In the genomic region with DNA sequence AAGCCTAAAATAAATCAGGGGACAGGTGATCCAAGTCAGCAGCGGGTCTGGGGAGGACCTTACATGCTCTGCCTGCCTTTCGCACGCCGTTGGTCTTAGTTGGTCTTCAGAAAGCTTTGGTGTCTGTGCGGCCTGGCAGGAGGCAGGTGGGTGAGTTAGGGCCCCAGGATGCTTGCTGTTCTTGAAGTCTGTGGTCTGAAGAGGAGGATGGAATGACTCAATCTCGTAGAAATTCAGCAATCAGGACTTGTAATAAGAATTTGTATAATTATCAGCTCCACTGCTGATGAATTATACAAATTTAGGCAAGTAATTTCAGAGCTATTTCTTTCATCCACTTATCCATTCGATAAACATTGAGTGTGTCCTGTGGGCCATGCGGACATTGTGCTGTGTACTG, we compare ENCODE assay signal across 27 cellular contexts.
"Had no signal": no experiment of that assay in that cellular context is flagged by ENCODE, and none has a peak within 500 bp of the region (broad histone marks: within the 10 kb centered on the region; RNA-seq: fewer than 3 reads in every experiment).

No MANE protein-coding gene starts in this region.

- H3K27me3 ChIP-seq: brain microvascular endothelial cell, dorsolateral prefrontal cortex, gastrocnemius medialis, hepatocyte, neutrophil, sigmoid colon, suprapubic skin, tibial artery had no signal

- H3K4me1 ChIP-seq: gastrocnemius medialis, sigmoid colon, suprapubic skin, tibial artery had no signal

- H2AFZ ChIP-seq: hepatocyte had no signal

- H3K4me2 ChIP-seq: hepatocyte had no signal

- ATAC-seq: effector memory CD8-positive, alpha-beta T cell; gastrocnemius medialis; naive thymus-derived CD4-positive, alpha-beta T cell had no signal

- H3K36me3 ChIP-seq: brain microvascular endothelial cell, gastrocnemius medialis, neutrophil, sigmoid colon, suprapubic skin had no signal

- H3K79me2 ChIP-seq: hepatocyte had no signal

- H3K4me3 ChIP-seq: coronary artery, dorsolateral prefrontal cortex, gastrocnemius medialis, hepatocyte, sigmoid colon, suprapubic skin, tibial artery had no signal

- H3K9me3 ChIP-seq: gastrocnemius medialis, neutrophil, sigmoid colon, suprapubic skin, tibial artery had no signal

- DNase-seq: activated CD4-positive, alpha-beta T cell treated with anti-CD3 and anti-CD28 coated beads for 48 hours; activated CD4-positive, alpha-beta T cell treated with anti-CD3 and anti-CD28 coated beads, Interleukin-2, amount 50 U/mL, for 48 hours; activated CD8-positive, alpha-beta memory T cell treated with anti-CD3 and anti-CD28 coated beads for 24 hours; activated effector memory CD4-positive, alpha-beta T cell treated with Interleukin-2 at 50 U/mL for 16 hours; activated naive CD4-positive, alpha-beta T cell treated with Interleukin-2 at 50 U/mL for 16 hours; aorta; brain microvascular endothelial cell; dorsolateral prefrontal cortex; effector memory CD8-positive, alpha-beta T cell; erythroblast; gastrocnemius medialis; glutamatergic neuron; islet precursor cell; mammary epithelial cell; midbrain; naive thymus-derived CD4-positive, alpha-beta T cell; retina; sigmoid colon; stimulated activated CD4-positive, alpha-beta T cell treated with anti-CD3 and anti-CD28 coated beads, Interleukin-15, amount 100 ng/mL, for 24 hours; stimulated activated CD4-positive, alpha-beta T cell treated with anti-CD3 and anti-CD28 coated beads, Interleukin-2, amount 100 ng/mL, for 24 hours; stimulated activated naive CD4-positive, alpha-beta T cell; tibial artery had no signal

- H3K27ac ChIP-seq: brain microvascular endothelial cell, coronary artery, gastrocnemius medialis, hepatocyte, neutrophil, sigmoid colon, suprapubic skin, tibial artery, VCaP had no signal
